In genomic region chr4:151928112-151928511, GRCh38 we compare ENCODE assay signal across 28 cellular contexts.
"Had no signal": no experiment of that assay in that cellular context is flagged by ENCODE, and none has a peak within 500 bp of the region (broad histone marks: within the 10 kb centered on the region; RNA-seq: fewer than 3 reads in every experiment).

No MANE protein-coding gene starts in this region.

- H3K27ac Mint-ChIP-seq: stimulated activated effector memory CD8-positive, alpha-beta T cell treated with anti-CD3 and anti-CD28 coated beads, Interleukin-12 subunit alpha, Interleukin-12 subunit beta, amount 100 ng/mL, for 72 hours; stimulated activated memory B cell treated with anti-CD40 and anti-IgM and Interleukin-4, amounts not matched to agents 10 μg/mL and 1 μg/mL and 100 μg/mL, for 72 hours; stimulated activated naive B cell treated with anti-CD40 and anti-IgM and Interleukin-4, amounts not matched to agents 10 μg/mL and 1 μg/mL and 100 μg/mL, for 72 hours; stimulated activated naive CD8-positive, alpha-beta T cell treated with anti-CD3 and anti-CD28 coated beads, Interleukin-15, amount 100 ng/mL, for 72 hours; stimulated activated naive CD8-positive, alpha-beta T cell treated with anti-CD3 and anti-CD28 coated beads, Interleukin-15, Interleukin-2, amounts not matched to agents 100 ng/mL and 50 ng/mL, for 24 hours; type B pancreatic cell had no signal

- H3K27ac ChIP-seq: stomach, suprapubic skin, testis, thoracic aorta, thyroid gland, tibial artery, tibial nerve, transverse colon, upper lobe of left lung, upper lobe of right lung, uterus, vagina had no signal

- H3K4me3 ChIP-seq: stomach, suprapubic skin, testis, thoracic aorta, thyroid gland, tibial artery, tibial nerve, transverse colon, upper lobe of left lung, upper lobe of right lung, uterus, vagina had no signal

- H3K4me1 ChIP-seq: stomach, suprapubic skin, testis, thyroid gland, tibial artery, tibial nerve, transverse colon, upper lobe of left lung, upper lobe of right lung, uterus, vagina had no signal

- ATAC-seq: stimulated activated effector memory CD8-positive, alpha-beta T cell treated with anti-CD3 and anti-CD28 coated beads, Interleukin-12 subunit alpha, Interleukin-12 subunit beta, amount 100 ng/mL, for 72 hours; stimulated activated memory B cell treated with anti-CD40 and anti-IgM and Interleukin-4, amounts not matched to agents 10 μg/mL and 1 μg/mL and 100 μg/mL, for 72 hours; stimulated activated naive B cell treated with anti-CD40 and anti-IgM and Interleukin-4, amounts not matched to agents 10 μg/mL and 1 μg/mL and 100 μg/mL, for 72 hours; stimulated activated naive CD8-positive, alpha-beta T cell treated with anti-CD3 and anti-CD28 coated beads, Interleukin-15, amount 100 ng/mL, for 72 hours; stimulated activated naive CD8-positive, alpha-beta T cell treated with anti-CD3 and anti-CD28 coated beads, Interleukin-15, Interleukin-2, amounts not matched to agents 100 U/mL and 50 U/mL, for 24 hours; upper lobe of right lung had no signal

- H3K36me3 Mint-ChIP-seq: stimulated activated effector memory CD8-positive, alpha-beta T cell treated with anti-CD3 and anti-CD28 coated beads, Interleukin-12 subunit alpha, Interleukin-12 subunit beta, amount 100 ng/mL, for 72 hours; stimulated activated memory B cell treated with anti-CD40 and anti-IgM and Interleukin-4, amounts not matched to agents 10 μg/mL and 1 μg/mL and 100 μg/mL, for 72 hours; stimulated activated naive B cell treated with anti-CD40 and anti-IgM and Interleukin-4, amounts not matched to agents 10 μg/mL and 1 μg/mL and 100 μg/mL, for 72 hours; type B pancreatic cell had no signal

- H3K36me3 ChIP-seq: stomach, suprapubic skin, thoracic aorta, thyroid gland, tibial artery, tibial nerve, transverse colon, upper lobe of left lung, upper lobe of right lung, uterus, vagina had no signal

- H3K27me3 Mint-ChIP-seq: stimulated activated naive CD8-positive, alpha-beta T cell treated with anti-CD3 and anti-CD28 coated beads, Interleukin-15, amount 100 ng/mL, for 72 hours; stimulated activated naive CD8-positive, alpha-beta T cell treated with anti-CD3 and anti-CD28 coated beads, Interleukin-15, Interleukin-2, amounts not matched to agents 100 ng/mL and 50 ng/mL, for 24 hours had no signal

- H3K9me3 Mint-ChIP-seq: stimulated activated effector memory CD8-positive, alpha-beta T cell treated with anti-CD3 and anti-CD28 coated beads, Interleukin-12 subunit alpha, Interleukin-12 subunit beta, amount 100 ng/mL, for 72 hours; stimulated activated memory B cell treated with anti-CD40 and anti-IgM and Interleukin-4, amounts not matched to agents 10 μg/mL and 1 μg/mL and 100 μg/mL, for 72 hours; type B pancreatic cell had no signal

- H3K4me1 Mint-ChIP-seq: stimulated activated effector memory CD8-positive, alpha-beta T cell treated with anti-CD3 and anti-CD28 coated beads, Interleukin-12 subunit alpha, Interleukin-12 subunit beta, amount 100 ng/mL, for 72 hours; stimulated activated memory B cell treated with anti-CD40 and anti-IgM and Interleukin-4, amounts not matched to agents 10 μg/mL and 1 μg/mL and 100 μg/mL, for 72 hours had no signal

- H3K9me3 ChIP-seq: stomach, suprapubic skin, testis, thoracic aorta, thyroid gland, tibial artery, tibial nerve, transverse colon, upper lobe of left lung, upper lobe of right lung, uterus, vagina had no signal

- H3K27me3 ChIP-seq: stomach, suprapubic skin, testis, thyroid gland, tibial artery, tibial nerve, transverse colon, upper lobe of left lung, upper lobe of right lung, uterus, vagina had no signal

- DNase-seq: stimulated activated CD4-positive, alpha-beta T cell treated with anti-CD3 and anti-CD28 coated beads, Interleukin-2, amount 100 ng/mL, for 48 hours; stimulated activated CD4-positive, alpha-beta T cell treated with anti-CD3 and anti-CD28 coated beads, Interleukin-4, amount 100 ng/mL, for 1 hour; stimulated activated CD4-positive, alpha-beta T cell treated with anti-CD3 and anti-CD28 coated beads, Interleukin-4, amount 100 ng/mL, for 24 hours; stimulated activated CD4-positive, alpha-beta T cell treated with anti-CD3 and anti-CD28 coated beads, Interleukin-4, amount 100 ng/mL, for 4 hours; stimulated activated CD8-positive, alpha-beta memory T cell treated with anti-CD3 and anti-CD28 coated beads, Interleukin-4, amount 100 ng/mL, for 48 hours; stimulated activated naive B cell treated with anti-CD40 and anti-IgM and Interleukin-4, amounts not matched to agents 10 μg/mL and 1 μg/mL and 100 μg/mL, for 72 hours; stimulated activated naive CD4-positive, alpha-beta T cell; stimulated activated naive CD4-positive, alpha-beta T cell treated with Interleukin-2 at 50 U/mL for 16 hours; stimulated activated naive CD8-positive, alpha-beta T cell treated with anti-CD3 and anti-CD28 coated beads, Interleukin-15, amount 100 ng/mL, for 72 hours; stimulated activated naive CD8-positive, alpha-beta T cell treated with anti-CD3 and anti-CD28 coated beads, Interleukin-15, Interleukin-2, amounts not matched to agents 100 U/mL and 50 U/mL, for 24 hours; stomach; substantia nigra; testis; thyroid gland; tibial artery; transverse colon; trophoblast cell; upper lobe of left lung; upper lobe of right lung; uterus had no signal

- H3K4me3 Mint-ChIP-seq: stimulated activated effector memory CD8-positive, alpha-beta T cell treated with anti-CD3 and anti-CD28 coated beads, Interleukin-12 subunit alpha, Interleukin-12 subunit beta, amount 100 ng/mL, for 72 hours; stimulated activated memory B cell treated with anti-CD40 and anti-IgM and Interleukin-4, amounts not matched to agents 10 μg/mL and 1 μg/mL and 100 μg/mL, for 72 hours; stimulated activated naive B cell treated with anti-CD40 and anti-IgM and Interleukin-4, amounts not matched to agents 10 μg/mL and 1 μg/mL and 100 μg/mL, for 72 hours; stimulated activated naive CD8-positive, alpha-beta T cell treated with anti-CD3 and anti-CD28 coated beads, Interleukin-15, amount 100 ng/mL, for 72 hours; stimulated activated naive CD8-positive, alpha-beta T cell treated with anti-CD3 and anti-CD28 coated beads, Interleukin-15, Interleukin-2, amounts not matched to agents 100 ng/mL and 50 ng/mL, for 24 hours; type B pancreatic cell had no signal
